ENCODE assay signal across 8 cellular contexts in genomic region chr2:55010149-55010591, GRCh38. TPM values are rescaled to one million over a fixed set of nuclear protein-coding genes. Genes with fewer than 3 reads are reported as not detected.
A peak's percentile ranks its signal among the peaks of the same experiment; 100 is the strongest.
DNase-seq lines count a peak whose midpoint lies in the region; ATAC-seq and TF ChIP-seq lines count a peak whose summit lies in the region.

No MANE protein-coding gene starts in this region.

- H3K4me1 ChIP-seq in liver (ENCODE audit: control insufficient read depth in 4 of 4, insufficient read depth in 4 of 4, low read length in 3 of 4): peaks cover 4 to 53% (median 42%) of the 10 kb centered on the region in 4 donors

- peak; percentile 92 for ATAC-seq in HG03565 (IDR thresholded peaks at IDR 0.05; ENCODE audit: unreplicated experiment)
- ATAC-seq in stimulated activated naive CD8-positive, alpha-beta T cell treated with anti-CD3 and anti-CD28 coated beads, Interleukin-15, Interleukin-2, amounts not matched to agents 100 U/mL and 50 U/mL, for 24 hours: peak; percentile 92

- H3K36me3 ChIP-seq in liver (ENCODE audit: control insufficient read depth in 4 of 4, insufficient read depth in 3 of 4, low read depth in 1 of 4, low read length in 3 of 4): peaks cover 0 to 3% (median 0%) of the 10 kb centered on the region in 4 donors

- H3K9ac ChIP-seq in liver (ENCODE audit: low read depth in 1 of 2, low read length in 2 of 2): peak overlapping the region; percentile 78 to 98

- TF ChIP-seq CTCF in GM20000 (IDR thresholded peaks at IDR 0.05; ENCODE audit: extremely low read depth, missing control alignments) (no peak), cardiac fibroblast (IDR thresholded peaks at IDR 0.05; ENCODE audit: low read depth, low read length) (no peak), liver (IDR thresholded peaks at IDR 0.05; ENCODE audit: low read depth, low read length, missing input control) (no peak)

- peak overlapping the region in 1 of 2 donors; percentile 16 for H3K4me3 ChIP-seq in cardiac fibroblast (replicated peaks in 1 of 2; ENCODE audit: low read depth in 2 of 2, low read length in 2 of 2)
- H3K4me3 ChIP-seq in liver (ENCODE audit: low read depth in 1 of 3, low read length in 3 of 3): peak overlapping the region; percentile 65 to 89 (median 85)

- under 1% methylated on average over 5 of the region's 5 CpGs for WGBS in liver

- peak; percentile 50 to 55 for TF ChIP-seq RAD21 in liver (IDR thresholded peaks at IDR 0.05)

- H3K27ac ChIP-seq in liver (ENCODE audit: low read depth in 1 of 2, low read length in 2 of 2): peak overlapping the region; percentile 87 to 90

- DNase-seq in DMS 273 (lab: John Stamatoyannopoulos, UW; ENCODE audit: unreplicated experiment) (peak; percentile 89), GM20000 (ENCODE audit: low spot score) (peak; percentile 57), T-helper 2 cell (peak in 3 of 5 experiments; percentile 25 to 83 (median 41)), cardiac fibroblast (ENCODE audit: low read depth in 2 of 2) (peak; percentile 56 to 65), T1000 (lab: John Stamatoyannopoulos, UW) (no peak)
- peak; percentile 17 for DNase-seq in stimulated activated naive CD8-positive, alpha-beta T cell treated with anti-CD3 and anti-CD28 coated beads, Interleukin-15, Interleukin-2, amounts not matched to agents 100 U/mL and 50 U/mL, for 24 hours

- H3K27me3 ChIP-seq in liver (ENCODE audit: control insufficient read depth in 4 of 4, insufficient read depth in 4 of 4, low read length in 3 of 4): no peaks in the 10 kb centered on the region

- no peaks in the 10 kb centered on the region for H3K9me3 ChIP-seq in liver (ENCODE audit: control insufficient read depth in 4 of 4, low read length in 3 of 4)

TF ChIP-seq in liver, 16 proteins besides CTCF, POLR2A, EP300 and RAD21:
- TF ChIP-seq SP1 (IDR thresholded peaks at IDR 0.05) (no peak), FOXA1 (IDR thresholded peaks at IDR 0.05) (no peak), TAF1 (conservative IDR thresholded peaks at IDR 0.05) (peak; percentile 95), HNF4A (conservative IDR thresholded peaks at IDR 0.05) (peak; percentile 25 to 31), REST (IDR thresholded peaks at IDR 0.05) (peak; percentile 87), ATF3 (IDR thresholded peaks at IDR 0.05) (peak; percentile 16), NR2F2 (IDR thresholded peaks at IDR 0.05) (no peak), EGR1 (IDR thresholded peaks at IDR 0.05; ENCODE audit: low read depth in 2 of 2) (peak in 1 of 2 donors; percentile 48), GABPA (IDR thresholded peaks at IDR 0.05 in 1 of 2, conservative IDR thresholded peaks at IDR 0.05 in 1 of 2) (no peak), FOXA2 (IDR thresholded peaks at IDR 0.05) (no peak), ZBTB33 (IDR thresholded peaks at IDR 0.05) (peak; percentile 19), JUND (IDR thresholded peaks at IDR 0.05) (peak in 1 of 2 donors; percentile 13), YY1 (IDR thresholded peaks at IDR 0.05) (peak; percentile 79), RXRA (IDR thresholded peaks at IDR 0.05) (peak in 1 of 2 donors; percentile 38), HNF4G (IDR thresholded peaks at IDR 0.05) (no peak)
- TF ChIP-seq, protein P1, sequence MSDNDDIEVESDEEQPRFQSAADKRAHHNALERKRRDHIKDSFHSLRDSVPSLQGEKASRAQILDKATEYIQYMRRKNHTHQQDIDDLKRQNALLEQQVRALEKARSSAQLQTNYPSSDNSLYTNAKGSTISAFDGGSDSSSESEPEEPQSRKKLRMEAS (IDR thresholded peaks at IDR 0.05): no peak

RNA-seq across cellular contexts. Expression of gene RTN4, which starts 40.1 kb away (rescaled TPM):
- 100 to 1,000 TPM in 1 of 2 donors, 10 to 100 TPM in 1; 73.5 to 213 TPM for total RNA-seq in liver
- 100 to 1,000 TPM in 1 of 2 donors, 10 to 100 TPM in 1; 88.8 to 348 TPM for polyA plus RNA-seq in liver
